Comparison of ENCODE assay signal across 12 cellular contexts in the genomic region with DNA sequence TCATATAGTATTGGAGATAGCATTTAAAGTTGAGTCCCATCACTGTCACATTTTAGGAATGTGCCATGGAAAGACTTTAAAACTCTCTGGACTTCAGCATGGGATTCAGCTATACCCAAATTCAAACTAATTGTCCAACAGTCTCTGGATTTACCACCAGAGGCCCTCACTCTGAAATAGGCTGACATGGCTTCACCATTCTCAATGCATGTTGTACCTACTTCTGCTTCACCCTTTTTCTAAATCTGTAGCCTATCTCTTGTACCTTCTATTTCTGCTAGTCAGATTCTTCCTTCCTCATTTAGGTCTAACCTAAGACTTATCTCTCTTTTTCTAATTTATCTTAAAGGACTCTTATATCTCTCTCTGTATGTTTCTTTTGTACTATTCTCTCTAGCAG.
DNase-seq lines count a peak whose midpoint lies in the region; ATAC-seq lines count a peak whose summit lies in the region.
"Had no signal": no experiment of that assay in that cellular context is flagged by ENCODE, and none has a peak within 500 bp of the region (broad histone marks: within the 10 kb centered on the region; RNA-seq: fewer than 3 reads in every experiment).

No MANE protein-coding gene starts in this region.

- no peaks in the 10 kb centered on the region for H3K4me1 Mint-ChIP-seq in activated naive CD8-positive, alpha-beta T cell treated with anti-CD3 and anti-CD28 coated beads for 36 hours

- peak; percentile 9 for DNase-seq in AG20443 (ENCODE audit: low spot score)
- DNase-seq in NCI-H748 treated with DMSO at 0.1 percent for 48 hours (lab: John Stamatoyannopoulos, UW): peak; percentile 32
- peak; percentile 55 for DNase-seq in fibroblast of peridontal ligament (ENCODE audit: extremely low read depth)
- DNase-seq in activated naive CD8-positive, alpha-beta T cell treated with anti-CD3 and anti-CD28 coated beads for 36 hours: no peak
- no peak for DNase-seq in islet precursor cell
- DNase-seq: activated naive CD4-positive, alpha-beta T cell treated with Interleukin-2 at 50 U/mL for 16 hours; DMS79 treated with DMSO at 0.1 percent for 48 hours; effector CD8-positive, alpha-beta T cell; NCI-H510A treated with DMSO at 0.1 percent for 48 hours had no signal

- H3K9me3 Mint-ChIP-seq in activated naive CD8-positive, alpha-beta T cell treated with anti-CD3 and anti-CD28 coated beads for 36 hours: no peaks in the 10 kb centered on the region

- no peaks in the 10 kb centered on the region for H3K36me3 Mint-ChIP-seq in activated naive CD8-positive, alpha-beta T cell treated with anti-CD3 and anti-CD28 coated beads for 36 hours

- no peak overlapping the region for H3K27ac Mint-ChIP-seq in activated naive CD8-positive, alpha-beta T cell treated with anti-CD3 and anti-CD28 coated beads for 36 hours

- no peaks in the 10 kb centered on the region for H3K27me3 Mint-ChIP-seq in activated naive CD8-positive, alpha-beta T cell treated with anti-CD3 and anti-CD28 coated beads for 36 hours

- ATAC-seq in GM18861 (IDR thresholded peaks at IDR 0.05; ENCODE audit: unreplicated experiment) (peak; percentile 46), HG03342 (IDR thresholded peaks at IDR 0.05; ENCODE audit: unreplicated experiment) (no peak), GM21447 (IDR thresholded peaks at IDR 0.05; ENCODE audit: unreplicated experiment) (no peak)

- H3K4me3 Mint-ChIP-seq in activated naive CD8-positive, alpha-beta T cell treated with anti-CD3 and anti-CD28 coated beads for 36 hours: no peak overlapping the region

Comparison
In these comparisons a context has a peak if more than half of its experiments do, and no peak if none do; other contexts are left out.
1. DNase-seq: peak in AG20443 (single experiment), NCI-H748 treated with DMSO at 0.1 percent for 48 hours (single experiment) and fibroblast of peridontal ligament (single experiment); none in activated naive CD8-positive, alpha-beta T cell treated with anti-CD3 and anti-CD28 coated beads for 36 hours (single experiment) and islet precursor cell (single experiment).